1 cellular context compared by ENCODE assay signal in the genomic region with DNA sequence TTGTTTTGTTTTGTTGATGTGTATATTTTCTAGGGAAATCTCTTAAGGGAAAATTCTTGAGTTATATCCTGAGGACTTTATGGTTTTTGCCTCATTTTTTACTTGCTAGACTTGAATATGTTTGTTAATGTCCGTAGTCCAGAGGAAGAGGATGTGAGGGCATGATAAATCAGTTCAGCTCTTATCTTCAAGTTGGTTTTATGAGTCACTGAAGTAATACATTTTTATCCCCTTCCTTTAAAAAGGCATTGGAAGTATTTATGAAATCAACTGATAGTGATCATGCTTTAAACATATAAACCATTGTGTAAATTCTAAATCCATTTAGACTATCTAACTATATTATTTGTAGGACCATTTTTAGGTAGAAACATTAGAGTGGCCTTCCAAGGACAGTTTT.
TF ChIP-seq lines count a peak whose summit lies in the region.

No MANE protein-coding gene starts in this region.

TF ChIP-seq in SK-N-SH, 30 proteins besides CTCF, POLR2A, EP300 and RAD21:
- TF ChIP-seq GABPA (IDR thresholded peaks at IDR 0.05; ENCODE audit: low read depth) (no peak), TAF1 (IDR thresholded peaks at IDR 0.05; ENCODE audit: borderline replicate concordance, low read depth, low read length) (no peak), TCF12 (IDR thresholded peaks at IDR 0.05) (peak; percentile 57), RXRA (IDR thresholded peaks at IDR 0.05; ENCODE audit: borderline replicate concordance, low read depth) (no peak), FOSL2 (IDR thresholded peaks at IDR 0.05; ENCODE audit: borderline replicate concordance, low read depth) (peak; percentile 66; the same call in 1 of the 2 replicates), FOXM1 (IDR thresholded peaks at IDR 0.05; ENCODE audit: low read depth) (no peak), JUND (IDR thresholded peaks at IDR 0.05) (peak; percentile 61), YY1 (IDR thresholded peaks at IDR 0.05; ENCODE audit: low read depth) (no peak), SMC3 (IDR thresholded peaks at IDR 0.05; ENCODE audit: low read depth, low read length) (no peak), RFX5 (IDR thresholded peaks at IDR 0.05; ENCODE audit: low read length) (no peak), NFIC (IDR thresholded peaks at IDR 0.05; ENCODE audit: borderline replicate concordance) (peak; percentile 27; the same call in 1 of the 2 replicates), ELF1 (IDR thresholded peaks at IDR 0.05) (no peak), MXI1 (IDR thresholded peaks at IDR 0.05; ENCODE audit: low read depth, low read length) (no peak), NRF1 (IDR thresholded peaks at IDR 0.05; ENCODE audit: low read depth, low read length) (no peak), MEF2A (IDR thresholded peaks at IDR 0.05; ENCODE audit: borderline replicate concordance, low read depth) (no peak), TEAD4 (IDR thresholded peaks at IDR 0.05; ENCODE audit: borderline replicate concordance, insufficient read depth) (peak; percentile 46; the same call in 1 of the 2 replicates)
- TF ChIP-seq, protein P1, sequence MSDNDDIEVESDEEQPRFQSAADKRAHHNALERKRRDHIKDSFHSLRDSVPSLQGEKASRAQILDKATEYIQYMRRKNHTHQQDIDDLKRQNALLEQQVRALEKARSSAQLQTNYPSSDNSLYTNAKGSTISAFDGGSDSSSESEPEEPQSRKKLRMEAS (IDR thresholded peaks at IDR 0.05; ENCODE audit: low read depth) = no peak
- TF ChIP-seq, protein P2, sequence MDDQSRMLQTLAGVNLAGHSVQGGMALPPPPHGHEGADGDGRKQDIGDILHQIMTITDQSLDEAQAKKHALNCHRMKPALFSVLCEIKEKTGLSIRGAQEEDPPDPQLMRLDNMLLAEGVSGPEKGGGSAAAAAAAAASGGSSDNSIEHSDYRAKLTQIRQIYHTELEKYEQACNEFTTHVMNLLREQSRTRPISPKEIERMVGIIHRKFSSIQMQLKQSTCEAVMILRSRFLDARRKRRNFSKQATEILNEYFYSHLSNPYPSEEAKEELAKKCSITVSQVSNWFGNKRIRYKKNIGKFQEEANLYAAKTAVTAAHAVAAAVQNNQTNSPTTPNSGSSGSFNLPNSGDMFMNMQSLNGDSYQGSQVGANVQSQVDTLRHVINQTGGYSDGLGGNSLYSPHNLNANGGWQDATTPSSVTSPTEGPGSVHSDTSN (IDR thresholded peaks at IDR 0.05) = peak; percentile 71
- TF ChIP-seq, protein P3, sequence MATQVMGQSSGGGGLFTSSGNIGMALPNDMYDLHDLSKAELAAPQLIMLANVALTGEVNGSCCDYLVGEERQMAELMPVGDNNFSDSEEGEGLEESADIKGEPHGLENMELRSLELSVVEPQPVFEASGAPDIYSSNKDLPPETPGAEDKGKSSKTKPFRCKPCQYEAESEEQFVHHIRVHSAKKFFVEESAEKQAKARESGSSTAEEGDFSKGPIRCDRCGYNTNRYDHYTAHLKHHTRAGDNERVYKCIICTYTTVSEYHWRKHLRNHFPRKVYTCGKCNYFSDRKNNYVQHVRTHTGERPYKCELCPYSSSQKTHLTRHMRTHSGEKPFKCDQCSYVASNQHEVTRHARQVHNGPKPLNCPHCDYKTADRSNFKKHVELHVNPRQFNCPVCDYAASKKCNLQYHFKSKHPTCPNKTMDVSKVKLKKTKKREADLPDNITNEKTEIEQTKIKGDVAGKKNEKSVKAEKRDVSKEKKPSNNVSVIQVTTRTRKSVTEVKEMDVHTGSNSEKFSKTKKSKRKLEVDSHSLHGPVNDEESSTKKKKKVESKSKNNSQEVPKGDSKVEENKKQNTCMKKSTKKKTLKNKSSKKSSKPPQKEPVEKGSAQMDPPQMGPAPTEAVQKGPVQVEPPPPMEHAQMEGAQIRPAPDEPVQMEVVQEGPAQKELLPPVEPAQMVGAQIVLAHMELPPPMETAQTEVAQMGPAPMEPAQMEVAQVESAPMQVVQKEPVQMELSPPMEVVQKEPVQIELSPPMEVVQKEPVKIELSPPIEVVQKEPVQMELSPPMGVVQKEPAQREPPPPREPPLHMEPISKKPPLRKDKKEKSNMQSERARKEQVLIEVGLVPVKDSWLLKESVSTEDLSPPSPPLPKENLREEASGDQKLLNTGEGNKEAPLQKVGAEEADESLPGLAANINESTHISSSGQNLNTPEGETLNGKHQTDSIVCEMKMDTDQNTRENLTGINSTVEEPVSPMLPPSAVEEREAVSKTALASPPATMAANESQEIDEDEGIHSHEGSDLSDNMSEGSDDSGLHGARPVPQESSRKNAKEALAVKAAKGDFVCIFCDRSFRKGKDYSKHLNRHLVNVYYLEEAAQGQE (IDR thresholded peaks at IDR 0.05; ENCODE audit: low read depth, low read length) = no peak
- TF ChIP-seq, protein P4, sequence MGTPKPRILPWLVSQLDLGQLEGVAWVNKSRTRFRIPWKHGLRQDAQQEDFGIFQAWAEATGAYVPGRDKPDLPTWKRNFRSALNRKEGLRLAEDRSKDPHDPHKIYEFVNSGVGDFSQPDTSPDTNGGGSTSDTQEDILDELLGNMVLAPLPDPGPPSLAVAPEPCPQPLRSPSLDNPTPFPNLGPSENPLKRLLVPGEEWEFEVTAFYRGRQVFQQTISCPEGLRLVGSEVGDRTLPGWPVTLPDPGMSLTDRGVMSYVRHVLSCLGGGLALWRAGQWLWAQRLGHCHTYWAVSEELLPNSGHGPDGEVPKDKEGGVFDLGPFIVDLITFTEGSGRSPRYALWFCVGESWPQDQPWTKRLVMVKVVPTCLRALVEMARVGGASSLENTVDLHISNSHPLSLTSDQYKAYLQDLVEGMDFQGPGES (IDR thresholded peaks at IDR 0.05; ENCODE audit: low read depth, low read length) = no peak
